27 cellular contexts compared by ENCODE assay signal in genomic region chr20:21622097-21622496, GRCh38.
DNase-seq lines count a peak whose midpoint lies in the region; ATAC-seq, FAIRE-seq and TF ChIP-seq lines count a peak whose summit lies in the region.
"Had no signal": no experiment of that assay in that cellular context is flagged by ENCODE, and none has a peak within 500 bp of the region (broad histone marks: within the 10 kb centered on the region; RNA-seq: fewer than 3 reads in every experiment).

No MANE protein-coding gene starts in this region.

- H3K36me3 Mint-ChIP-seq in Calu3 (ENCODE audit: insufficient read depth, unreplicated experiment): no peaks in the 10 kb centered on the region
- H3K36me3 Mint-ChIP-seq in activated T-cell treated with anti-CD3 and anti-CD28 coated beads, Interleukin-2, amount 50 U/mL, for 4 hours (ENCODE audit: insufficient read depth): no peaks in the 10 kb centered on the region
- H3K36me3 Mint-ChIP-seq: activated CD8-positive, alpha-beta memory T cell treated with anti-CD3 and anti-CD28 coated beads, Interleukin-2, amount 10 ng/mL, durations not matched to agents 7 days and 5 days had no signal

- no peak overlapping the region for H3K27ac Mint-ChIP-seq in Calu3 (ENCODE audit: unreplicated experiment)
- H3K27ac Mint-ChIP-seq: activated CD8-positive, alpha-beta memory T cell treated with anti-CD3 and anti-CD28 coated beads, Interleukin-2, amount 10 ng/mL, durations not matched to agents 7 days and 5 days; activated T-cell treated with anti-CD3 and anti-CD28 coated beads, Interleukin-2, amount 50 U/mL, for 72 hours; HFFc6 had no signal

- peak overlapping the region; percentile 25 for H3K27ac ChIP-seq in A673 (ENCODE audit: low read depth, low read length, poor library complexity, severe bottlenecking)
- H3K27ac ChIP-seq: GM23248, testis, uterus had no signal

- POLR2A ChIA-PET in A673 (lab: Charles Lee; ENCODE audit: low non-redundant PET): no interaction called here

- no peak for ATAC-seq in activated T-cell treated with anti-CD3 and anti-CD28 coated beads, Interleukin-2, amount 50 U/mL, for 4 hours
- ATAC-seq: activated CD8-positive, alpha-beta memory T cell treated with anti-CD3 and anti-CD28 coated beads, Interleukin-2, amount 10 ng/mL, durations not matched to agents 7 days and 5 days; activated T-cell treated with anti-CD3 and anti-CD28 coated beads, Interleukin-2, amount 50 U/mL, for 72 hours; left ventricle myocardium superior; stimulated activated naive CD8-positive, alpha-beta T cell treated with anti-CD3 and anti-CD28 coated beads, Interleukin-15, Interleukin-2, amounts not matched to agents 100 U/mL and 50 U/mL, for 24 hours had no signal

- DNase-seq in A673 (ENCODE audit: low spot score): no peak
- peak; percentile 1 for DNase-seq in Calu3
- peak; percentile 24 for DNase-seq in NCI-H2029 treated with DMSO at 0.1 percent for 48 hours (lab: John Stamatoyannopoulos, UW)
- peak; percentile 50 for DNase-seq in bronchial epithelial cell (ENCODE audit: low read depth)
- no peak for DNase-seq in NCI-H1436 treated with DMSO at 0.1 percent for 48 hours (lab: John Stamatoyannopoulos, UW)
- no peak for DNase-seq in SHP77 treated with DMSO at 0.1 percent for 48 hours (lab: John Stamatoyannopoulos, UW)
- no peak for DNase-seq in KBM-7
- no peak for DNase-seq in activated T-cell treated with anti-CD3 and anti-CD28 coated beads, Interleukin-2, amount 50 U/mL, for 4 hours
- DNase-seq: activated CD8-positive, alpha-beta memory T cell treated with anti-CD3 and anti-CD28 coated beads, Interleukin-2, amount 10 ng/mL, durations not matched to agents 7 days and 5 days; activated naive CD4-positive, alpha-beta T cell; activated T-cell treated with anti-CD3 and anti-CD28 coated beads, Interleukin-2, amount 50 U/mL, for 72 hours; C1 segment of cervical spinal cord; dermis blood vessel endothelial cell; EL; GM23248; HFFc6; left ventricle myocardium superior; MG63; naive B cell; NCI-H226; SHP77; stimulated activated naive CD8-positive, alpha-beta T cell treated with anti-CD3 and anti-CD28 coated beads, Interleukin-15, Interleukin-2, amounts not matched to agents 100 U/mL and 50 U/mL, for 24 hours; SW 1271; T-helper 9 cell; testis; uterus had no signal

- CTCF ChIA-PET in A673 (lab: Charles Lee) (no interaction called here), Calu3 (lab: Charles Lee) (no interaction called here)

- BruUV-seq in A673 (replicated peaks; lab: Mats Ljungman, UMichigan) (no TSS peak), Calu3 (replicated peaks; lab: Mats Ljungman, UMichigan) (no TSS peak)

- in situ Hi-C loops in KBM-7 (cut with MboI; ENCODE audit: low pct_unique_long_range_greater_than_20kb, low sequenced_read_pairs): loop anchor here (25.0 kb wide), 1 partner anchor 385 kb away; no protein-coding TSS in a partner anchor

- peaks cover 10% of the 10 kb centered on the region for H3K4me1 ChIP-seq in A673 (ENCODE audit: insufficient read depth, low read length, poor library complexity, severe bottlenecking)
- H3K4me1 ChIP-seq: testis, uterus had no signal

- no peaks in the 10 kb centered on the region for H3K27me3 ChIP-seq in A673 (replicated peaks; ENCODE audit: insufficient read depth, low read depth, low read length, poor library complexity)
- H3K27me3 ChIP-seq in bronchial epithelial cell (ENCODE audit: control insufficient read depth, insufficient read depth, low read length): no peaks in the 10 kb centered on the region
- H3K27me3 ChIP-seq: MG63, testis, uterus had no signal

- no peaks in the 10 kb centered on the region for H3K9me3 ChIP-seq in A673 (ENCODE audit: low read depth, low read length, poor library complexity, severe bottlenecking)
- H3K9me3 ChIP-seq: MG63, testis, uterus had no signal

- H3K4me3 Mint-ChIP-seq in Calu3 (ENCODE audit: low read depth, unreplicated experiment): no peak overlapping the region
- H3K4me3 Mint-ChIP-seq in activated T-cell treated with anti-CD3 and anti-CD28 coated beads, Interleukin-2, amount 50 U/mL, for 4 hours: no peak overlapping the region
- H3K4me3 Mint-ChIP-seq: activated CD8-positive, alpha-beta memory T cell treated with anti-CD3 and anti-CD28 coated beads, Interleukin-2, amount 10 ng/mL, durations not matched to agents 7 days and 5 days; activated T-cell treated with anti-CD3 and anti-CD28 coated beads, Interleukin-2, amount 50 U/mL, for 72 hours; HFFc6 had no signal

- H3K9me3 Mint-ChIP-seq in Calu3 (ENCODE audit: low read depth, unreplicated experiment): no peaks in the 10 kb centered on the region
- no peaks in the 10 kb centered on the region for H3K9me3 Mint-ChIP-seq in activated T-cell treated with anti-CD3 and anti-CD28 coated beads, Interleukin-2, amount 50 U/mL, for 4 hours

- intact Hi-C loops in A673 (cut with micrococcal nuclease; ENCODE audit: unreplicated experiment): no loop called here
- intact Hi-C loops in Calu3 (cut with micrococcal nuclease; ENCODE audit: unreplicated experiment): no loop called here

- H3K27me3 Mint-ChIP-seq in Calu3 (ENCODE audit: unreplicated experiment): peaks cover 16% of the 10 kb centered on the region
- H3K27me3 Mint-ChIP-seq in activated T-cell treated with anti-CD3 and anti-CD28 coated beads, Interleukin-2, amount 50 U/mL, for 4 hours (ENCODE audit: low read depth): peaks cover 15% of the 10 kb centered on the region
- H3K27me3 Mint-ChIP-seq: activated CD8-positive, alpha-beta memory T cell treated with anti-CD3 and anti-CD28 coated beads, Interleukin-2, amount 10 ng/mL, durations not matched to agents 7 days and 5 days had no signal

- FAIRE-seq in bronchial epithelial cell (lab: Jason Lieb, UNC): no peak
- FAIRE-seq: endometrium had no signal

- TF ChIP-seq CTCF in A673 (conservative IDR thresholded peaks at IDR 0.05; ENCODE audit: low read depth, low read length) (no peak), Calu3 (IDR thresholded peaks at IDR 0.05; ENCODE audit: unreplicated experiment) (no peak), bronchial epithelial cell (IDR thresholded peaks at IDR 0.05; ENCODE audit: insufficient read depth, low read length, severe bottlenecking) (no peak)

- no peaks in the 10 kb centered on the region for H3K4me1 Mint-ChIP-seq in Calu3 (ENCODE audit: low read depth, unreplicated experiment)
- no peaks in the 10 kb centered on the region for H3K4me1 Mint-ChIP-seq in activated T-cell treated with anti-CD3 and anti-CD28 coated beads, Interleukin-2, amount 50 U/mL, for 4 hours (ENCODE audit: low read depth)
- H3K4me1 Mint-ChIP-seq: activated CD8-positive, alpha-beta memory T cell treated with anti-CD3 and anti-CD28 coated beads, Interleukin-2, amount 10 ng/mL, durations not matched to agents 7 days and 5 days had no signal

- no peak overlapping the region for H3K4me3 ChIP-seq in A673 (ENCODE audit: low read depth, low read length, poor library complexity, severe bottlenecking)
- H3K4me3 ChIP-seq in bronchial epithelial cell (ENCODE audit: low read depth, low read length): no peak overlapping the region
- H3K4me3 ChIP-seq: GM23248, MG63, testis, uterus had no signal

- H3K36me3 ChIP-seq in A673 (ENCODE audit: insufficient read depth, low read length, poor library complexity, severe bottlenecking) (no peaks in the 10 kb centered on the region), bronchial epithelial cell (ENCODE audit: control insufficient read depth, insufficient read depth, low read length) (no peaks in the 10 kb centered on the region)
- H3K36me3 ChIP-seq: MG63, uterus had no signal

Comparison
In these comparisons a context has a peak if more than half of its experiments do, and no peak if none do; other contexts are left out.
1. DNase-seq: peak in Calu3 (single experiment), NCI-H2029 treated with DMSO at 0.1 percent for 48 hours (single experiment) and bronchial epithelial cell (single experiment); none in A673 (single experiment), NCI-H1436 treated with DMSO at 0.1 percent for 48 hours (single experiment), SHP77 treated with DMSO at 0.1 percent for 48 hours (single experiment), KBM-7 (single experiment) and activated T-cell treated with anti-CD3 and anti-CD28 coated beads, Interleukin-2, amount 50 U/mL, for 4 hours (single experiment).